17 cellular contexts compared by ENCODE assay signal in genomic region chr2:43270930-43271615, GRCh38. TPM values are rescaled to one million over a fixed set of nuclear protein-coding genes. Genes with fewer than 3 reads are reported as not detected.
DNase-seq lines count a peak whose midpoint lies in the region; ATAC-seq and TF ChIP-seq lines count a peak whose summit lies in the region.
"Had no signal": no experiment of that assay in that cellular context is flagged by ENCODE, and none has a peak within 500 bp of the region (broad histone marks: within the 10 kb centered on the region; RNA-seq: fewer than 3 reads in every experiment).

No MANE protein-coding gene starts in this region.

- H3K4me1 ChIP-seq in HCT116 (ENCODE audit: control insufficient read depth in 1 of 2, insufficient read depth in 2 of 2, low read length in 2 of 2), result peaks cover 0 to under 1% of the 10 kb centered on the region in 2 experiments; a peak in 1 of 4 replicates
- no peaks in the 10 kb centered on the region for H3K4me1 ChIP-seq in OCI-LY3 (ENCODE audit: low read length)
- H3K4me1 ChIP-seq in esophagus squamous epithelium, result peaks cover 15 to 45% (median 24%) of the 10 kb centered on the region in 3 donors
- peaks cover 20 to 67% (median 52%) of the 10 kb centered on the region in 5 donors for H3K4me1 ChIP-seq in subcutaneous abdominal adipose tissue (ENCODE audit: control insufficient read depth in 5 of 5, insufficient read depth in 5 of 5, low read length in 5 of 5)

- TF ChIP-seq POLR2A in HCT116 (IDR thresholded peaks at IDR 0.05; ENCODE audit: borderline replicate concordance, extremely low read depth, insufficient read depth, insufficient read length) (no peak), esophagus squamous epithelium (IDR thresholded peaks at IDR 0.05) (no peak)

- intact Hi-C loops in HCT116 (cut with micrococcal nuclease), result no loop called here
- intact Hi-C loops in esophagus squamous epithelium (cut with DNase I), result no loop called here

- H3K4me3 ChIP-seq in HCT116 (replicated peaks in 1 of 2; ENCODE audit: low read depth in 1 of 2, low read length in 2 of 2), result no peak overlapping the region
- H3K4me3 ChIP-seq in OCI-LY3 (ENCODE audit: low read length), result no peak overlapping the region
- no peak overlapping the region for H3K4me3 ChIP-seq in esophagus squamous epithelium
- H3K4me3 ChIP-seq in subcutaneous abdominal adipose tissue (ENCODE audit: low read depth in 1 of 5, low read length in 5 of 5), result no peak overlapping the region
- H3K4me3 ChIP-seq: PC-9 had no signal

- ATAC-seq in HCT116 (0 out of 2 replicates have a peak, but pooled peaks have one; percentile 34), HG02970 (IDR thresholded peaks at IDR 0.05; ENCODE audit: low FRiP score, unreplicated experiment) (no peak)
- ATAC-seq: sciatic nerve had no signal

- H3K4me2 ChIP-seq in HCT116 (ENCODE audit: low read length), result no peak overlapping the region
- H3K4me2 ChIP-seq in OCI-LY3 (ENCODE audit: low read length), result no peak overlapping the region
- H3K4me2 ChIP-seq: PC-9 had no signal

- TF ChIP-seq CTCF in HCT116 (IDR thresholded peaks at IDR 0.05 in 2 of 3, conservative IDR thresholded peaks at IDR 0.05 in 1 of 3; ENCODE audit: borderline replicate concordance in 1 of 3, insufficient read depth in 1 of 3, low read depth in 2 of 3, low read length in 2 of 3) (peak; percentile 5 to 47 (median 29); a peak in 3 of 6 replicates), OCI-LY3 (IDR thresholded peaks at IDR 0.05; ENCODE audit: low read depth, low read length) (peak; percentile 24), esophagus squamous epithelium (IDR thresholded peaks at IDR 0.05) (peak in 1 of 6 experiments; percentile 17)

- POLR2A ChIA-PET in HCT116 (lab: Charles Lee), result interaction anchor here (0.7 kb wide), 1 partner anchor 23 kb away, joined by 3 read pairs; no protein-coding TSS in a partner anchor

- CTCF ChIA-PET in HCT116 (lab: Charles Lee), result interaction anchor here (0.7 kb wide), 3 partner anchors 21 to 101 kb away, joined by 3 to 5 read pairs (median 5); no protein-coding TSS in a partner anchor

- H4K20me1 ChIP-seq in HCT116 (ENCODE audit: insufficient read depth) (no peaks in the 10 kb centered on the region), OCI-LY3 (ENCODE audit: insufficient read depth, low read length) (no peaks in the 10 kb centered on the region)

- H3K27me3 ChIP-seq in HCT116 (ENCODE audit: insufficient read depth, low read length), result no peaks in the 10 kb centered on the region
- H3K27me3 ChIP-seq in OCI-LY3 (ENCODE audit: low read depth, low read length), result no peaks in the 10 kb centered on the region
- H3K27me3 ChIP-seq in esophagus squamous epithelium, result no peaks in the 10 kb centered on the region
- H3K27me3 ChIP-seq in subcutaneous abdominal adipose tissue (ENCODE audit: control insufficient read depth in 5 of 5, insufficient read depth in 4 of 5, low read length in 5 of 5), result no peaks in the 10 kb centered on the region

- no peak overlapping the region for H3K9ac ChIP-seq in HCT116 (ENCODE audit: low read length)
- H3K9ac ChIP-seq in OCI-LY3 (ENCODE audit: low read length), result no peak overlapping the region
- H3K9ac ChIP-seq in subcutaneous abdominal adipose tissue (ENCODE audit: low read length in 5 of 5), result no peak overlapping the region

- H3K9me3 ChIP-seq in HCT116 (ENCODE audit: control insufficient read depth in 1 of 2, insufficient read depth in 1 of 2, low read depth in 1 of 2, low read length in 2 of 2) (no peaks in the 10 kb centered on the region), OCI-LY3 (ENCODE audit: insufficient read depth, low read length) (no peaks in the 10 kb centered on the region), esophagus squamous epithelium (no peaks in the 10 kb centered on the region), subcutaneous abdominal adipose tissue (ENCODE audit: control insufficient read depth in 5 of 5, low read length in 5 of 5) (no peaks in the 10 kb centered on the region)

- DNase-seq in HCT116 (ENCODE audit: low read depth, low spot score) (no peak), esophagus squamous epithelium (lab: John Stamatoyannopoulos, UW) (no peak), SHP77 (lab: John Stamatoyannopoulos, UW) (no peak)
- no peak for DNase-seq in activated CD4-positive, alpha-beta T cell treated with anti-CD3 and anti-CD28 coated beads, Interleukin-2, amount 50 U/mL, for 1 hour
- DNase-seq: DMS79; effector CD8-positive, alpha-beta T cell; H7; immature natural killer cell; NCI-H1105 treated with DMSO at 0.1 percent for 48 hours; NCI-H226; PC-9; stimulated activated CD4-positive, alpha-beta T cell treated with anti-CD3 and anti-CD28 coated beads, Interleukin-4, amount 100 ng/mL, for 4 hours had no signal

- no peaks in the 10 kb centered on the region for H3K9me2 ChIP-seq in HCT116 (ENCODE audit: insufficient read depth)

- WGBS in esophagus squamous epithelium, 2 donors, result 65 to 74% methylated on average over 2 to 3 of the region's 4 CpGs

- H3K27ac ChIP-seq in HCT116 (ENCODE audit: low read depth, low read length), result no peak overlapping the region
- no peak overlapping the region for H3K27ac ChIP-seq in OCI-LY3 (ENCODE audit: low read length)
- H3K27ac ChIP-seq in esophagus squamous epithelium, result peak overlapping the region in 3 of 4 donors; percentile 79 to 92 (median 85)
- peak overlapping the region; percentile 88 for H3K27ac ChIP-seq in subcutaneous abdominal adipose tissue (ENCODE audit: low read depth, low read length)
- H3K27ac ChIP-seq: C4-2B, PC-9 had no signal

- BruUV-seq in HCT116 (replicated peaks; lab: Mats Ljungman, UMichigan), result no TSS peak

- H3K36me3 ChIP-seq in HCT116 (ENCODE audit: control insufficient read depth in 1 of 2, insufficient read depth in 2 of 2, low read length in 2 of 2), result no peaks in the 10 kb centered on the region
- peaks cover 2% of the 10 kb centered on the region for H3K36me3 ChIP-seq in OCI-LY3 (replicated peaks; ENCODE audit: low read depth, low read length)
- H3K36me3 ChIP-seq in esophagus squamous epithelium, result peaks cover 0 to 29% (median 0%) of the 10 kb centered on the region in 3 donors
- peaks cover 0 to 2% (median 0%) of the 10 kb centered on the region in 5 donors for H3K36me3 ChIP-seq in subcutaneous abdominal adipose tissue (ENCODE audit: control insufficient read depth in 5 of 5, insufficient read depth in 5 of 5, low read length in 5 of 5)

- H3K79me2 ChIP-seq in HCT116 (ENCODE audit: insufficient read depth, low read length), result no peaks in the 10 kb centered on the region
- no peaks in the 10 kb centered on the region for H3K79me2 ChIP-seq in OCI-LY3 (ENCODE audit: low read length)

- RAD21 ChIA-PET in HCT116 (lab: Charles Lee; ENCODE audit: low non-redundant PET in 1 of 2, low total read pairs in 2 of 2, uncharacterized antibody in 2 of 2, unreplicated experiment in 2 of 2), result interaction anchor here in 1 of 2 experiments (0.7 kb wide), 1 partner anchor 199 kb away, joined by 4 read pairs; no protein-coding TSS in a partner anchor

- no peak for TF ChIP-seq RAD21 in HCT116 (IDR thresholded peaks at IDR 0.05; ENCODE audit: low read depth)

- no peak overlapping the region for H2AFZ ChIP-seq in HCT116 (ENCODE audit: low read depth, low read length, poor library complexity, severe bottlenecking)
- H2AFZ ChIP-seq in OCI-LY3 (ENCODE audit: low read depth, low read length), result no peak overlapping the region
- H2AFZ ChIP-seq: PC-9 had no signal

TF ChIP-seq in HCT116, 20 proteins besides CTCF, POLR2A, EP300 and RAD21 (continues in another document):
- no peak for TF ChIP-seq CEBPB (IDR thresholded peaks at IDR 0.05; ENCODE audit: low read depth)
- TF ChIP-seq YY1 (IDR thresholded peaks at IDR 0.05; ENCODE audit: extremely low read depth, insufficient replicate concordance, low read depth, low read length), result no peak
- TF ChIP-seq TCF7L2 (IDR thresholded peaks at IDR 0.05; ENCODE audit: borderline replicate concordance, extremely low read depth, insufficient read depth, insufficient read length), result no peak
- TF ChIP-seq, protein P1, sequence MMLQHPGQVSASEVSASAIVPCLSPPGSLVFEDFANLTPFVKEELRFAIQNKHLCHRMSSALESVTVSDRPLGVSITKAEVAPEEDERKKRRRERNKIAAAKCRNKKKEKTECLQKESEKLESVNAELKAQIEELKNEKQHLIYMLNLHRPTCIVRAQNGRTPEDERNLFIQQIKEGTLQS (IDR thresholded peaks at IDR 0.05), result no peak
- no peak for TF ChIP-seq CBX3 (IDR thresholded peaks at IDR 0.05; ENCODE audit: low read depth)
- no peak for TF ChIP-seq FOSL1 (IDR thresholded peaks at IDR 0.05; ENCODE audit: low read depth)
- TF ChIP-seq EGR1 (IDR thresholded peaks at IDR 0.05; ENCODE audit: low read depth), result no peak
- no peak for TF ChIP-seq JUND (IDR thresholded peaks at IDR 0.05)
- no peak for TF ChIP-seq SRF (IDR thresholded peaks at IDR 0.05; ENCODE audit: low read depth)
- TF ChIP-seq SIN3A (IDR thresholded peaks at IDR 0.05; ENCODE audit: low read depth), result no peak
- TF ChIP-seq, protein P2, sequence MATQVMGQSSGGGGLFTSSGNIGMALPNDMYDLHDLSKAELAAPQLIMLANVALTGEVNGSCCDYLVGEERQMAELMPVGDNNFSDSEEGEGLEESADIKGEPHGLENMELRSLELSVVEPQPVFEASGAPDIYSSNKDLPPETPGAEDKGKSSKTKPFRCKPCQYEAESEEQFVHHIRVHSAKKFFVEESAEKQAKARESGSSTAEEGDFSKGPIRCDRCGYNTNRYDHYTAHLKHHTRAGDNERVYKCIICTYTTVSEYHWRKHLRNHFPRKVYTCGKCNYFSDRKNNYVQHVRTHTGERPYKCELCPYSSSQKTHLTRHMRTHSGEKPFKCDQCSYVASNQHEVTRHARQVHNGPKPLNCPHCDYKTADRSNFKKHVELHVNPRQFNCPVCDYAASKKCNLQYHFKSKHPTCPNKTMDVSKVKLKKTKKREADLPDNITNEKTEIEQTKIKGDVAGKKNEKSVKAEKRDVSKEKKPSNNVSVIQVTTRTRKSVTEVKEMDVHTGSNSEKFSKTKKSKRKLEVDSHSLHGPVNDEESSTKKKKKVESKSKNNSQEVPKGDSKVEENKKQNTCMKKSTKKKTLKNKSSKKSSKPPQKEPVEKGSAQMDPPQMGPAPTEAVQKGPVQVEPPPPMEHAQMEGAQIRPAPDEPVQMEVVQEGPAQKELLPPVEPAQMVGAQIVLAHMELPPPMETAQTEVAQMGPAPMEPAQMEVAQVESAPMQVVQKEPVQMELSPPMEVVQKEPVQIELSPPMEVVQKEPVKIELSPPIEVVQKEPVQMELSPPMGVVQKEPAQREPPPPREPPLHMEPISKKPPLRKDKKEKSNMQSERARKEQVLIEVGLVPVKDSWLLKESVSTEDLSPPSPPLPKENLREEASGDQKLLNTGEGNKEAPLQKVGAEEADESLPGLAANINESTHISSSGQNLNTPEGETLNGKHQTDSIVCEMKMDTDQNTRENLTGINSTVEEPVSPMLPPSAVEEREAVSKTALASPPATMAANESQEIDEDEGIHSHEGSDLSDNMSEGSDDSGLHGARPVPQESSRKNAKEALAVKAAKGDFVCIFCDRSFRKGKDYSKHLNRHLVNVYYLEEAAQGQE (IDR thresholded peaks at IDR 0.05; ENCODE audit: low read depth), result no peak
- TF ChIP-seq ZNF274 (IDR thresholded peaks at IDR 0.05; ENCODE audit: low read depth, low read length), result no peak

RNA-seq across cellular contexts. Expression of gene ZFP36L2, which starts 44.7 kb away (rescaled TPM):
- total RNA-seq in HCT116 (2021; ENCODE audit: unreplicated experiment) (30.3 TPM), esophagus squamous epithelium (10 to 100 TPM; 26.6 to 87.7 (median 41.8) TPM)
- 15.7 and 29.3 TPM in 2 replicates for polyA plus RNA-seq in HCT116 (2012)

Comparison
In these comparisons a context has a peak if more than half of its experiments do, and no peak if none do; other contexts are left out.
1. H3K27ac ChIP-seq: peak in esophagus squamous epithelium (3 of 4) and subcutaneous abdominal adipose tissue (single experiment); none in HCT116 (single experiment) and OCI-LY3 (single experiment).